In genomic region chr21:38811257-38811656, GRCh38 we compare ENCODE assay signal across 12 cellular contexts. TPM values are rescaled to one million over a fixed set of nuclear protein-coding genes. Genes with fewer than 3 reads are reported as not detected.
DNase-seq lines count a peak whose midpoint lies in the region; ATAC-seq, FAIRE-seq and TF ChIP-seq lines count a peak whose summit lies in the region.
"Had no signal": no experiment of that assay in that cellular context is flagged by ENCODE, and none has a peak within 500 bp of the region (broad histone marks: within the 10 kb centered on the region; RNA-seq: fewer than 3 reads in every experiment).

No MANE protein-coding gene starts in this region.

- peaks cover 48% of the 10 kb centered on the region for H4K20me1 ChIP-seq in Loucy (ENCODE audit: insufficient read depth, low read length, poor library complexity, severe bottlenecking)

- H3K79me2 ChIP-seq in Loucy (ENCODE audit: insufficient read depth, low read length), result peaks cover 75% of the 10 kb centered on the region

- ATAC-seq in omental fat pad (ENCODE audit: low FRiP score) (peak; percentile 26), HG02610 (IDR thresholded peaks at IDR 0.05; ENCODE audit: unreplicated experiment) (no peak), HG03135 (IDR thresholded peaks at IDR 0.05; ENCODE audit: unreplicated experiment) (no peak)
- ATAC-seq: activated CD8-positive, alpha-beta T cell treated with anti-CD3 and anti-CD28 coated beads for 36 hours had no signal

- no peak for TF ChIP-seq POLR2A in GM12892 (IDR thresholded peaks at IDR 0.05; ENCODE audit: low read depth, low read length)

- no peaks in the 10 kb centered on the region for H3K27me3 ChIP-seq in Loucy (ENCODE audit: insufficient read depth, low read length, poor library complexity, severe bottlenecking)
- H3K27me3 ChIP-seq in dorsolateral prefrontal cortex, result peaks cover 0 to 5% (median 0%) of the 10 kb centered on the region in 45 donors

- TF ChIP-seq CTCF in Loucy (conservative IDR thresholded peaks at IDR 0.05; ENCODE audit: low read length), result no peak
- no peak for TF ChIP-seq CTCF in dorsolateral prefrontal cortex (IDR thresholded peaks at IDR 0.05 in 54 of 56, conservative IDR thresholded peaks at IDR 0.05 in 2 of 56; ENCODE audit: low read depth in 1 of 56, partially characterized antibody in 56 of 56)
- TF ChIP-seq CTCF in omental fat pad (IDR thresholded peaks at IDR 0.05), result no peak

- H3K27ac ChIP-seq in dorsolateral prefrontal cortex, result peak overlapping the region in 41 of 59 donors; percentile 1 to 98 (median 67)

- H3K9me3 ChIP-seq in Loucy (ENCODE audit: insufficient read depth, low read depth, low read length), result no peaks in the 10 kb centered on the region

- FAIRE-seq in GM19239 (lab: Jason Lieb, UNC) (no peak), GM12892 (lab: Jason Lieb, UNC) (no peak)

- no peak overlapping the region for H2AFZ ChIP-seq in Loucy (ENCODE audit: low read length)

- H3K4me2 ChIP-seq in Loucy (ENCODE audit: low read depth, low read length, poor library complexity, severe bottlenecking), result peak overlapping the region; percentile 83

- no peaks in the 10 kb centered on the region for H3K9me2 ChIP-seq in Loucy (replicated peaks; ENCODE audit: low read depth, low read length)

- H3K9ac ChIP-seq in Loucy (ENCODE audit: low read depth, low read length, poor library complexity, severe bottlenecking), result no peak overlapping the region

- peaks cover 54% of the 10 kb centered on the region for H3K4me1 ChIP-seq in Loucy (ENCODE audit: insufficient read depth, low read length, poor library complexity, severe bottlenecking)

- peak overlapping the region; percentile 93 for H3K4me3 ChIP-seq in Loucy (ENCODE audit: low read length, poor library complexity, severe bottlenecking)
- peak overlapping the region in 31 of 59 donors; percentile 1 to 90 (median 78) for H3K4me3 ChIP-seq in dorsolateral prefrontal cortex

- intact Hi-C loops in dorsolateral prefrontal cortex (cut with DNase I), result no loop called here

- DNase-seq in CD1c-positive myeloid dendritic cell (ENCODE audit: extremely low spot score) (peak; percentile 83), dorsolateral prefrontal cortex (no peak), omental fat pad (ENCODE audit: low spot score) (no peak), GM19239 (ENCODE audit: insufficient read length, low spot score) (no peak), GM12892 (ENCODE audit: insufficient read length) (no peak)
- DNase-seq: activated CD8-positive, alpha-beta T cell treated with anti-CD3 and anti-CD28 coated beads for 36 hours; GF-D8; NK-92 treated with Interleukin-12 subunit alpha and Interleukin-12 subunit beta, amount 100 ng/mL, for 24 hours; retina had no signal

- peaks cover 41% of the 10 kb centered on the region for H3K36me3 ChIP-seq in Loucy (ENCODE audit: insufficient read depth, low read length)

- H3F3A ChIP-seq in Loucy (ENCODE audit: low read depth), result no peaks in the 10 kb centered on the region

RNA-seq across cellular contexts. Expression of gene ETS2, which starts 5.5 kb away (rescaled TPM):
- total RNA-seq in dorsolateral prefrontal cortex (100 to 1,000 TPM in 86 of 120 experiments, 10 to 100 TPM in 34; 47.9 to 194 (median 111) TPM), omental fat pad (100 to 1,000 TPM in 2 of 4 donors, 10 to 100 TPM in 2; 51.6 to 201 (median 99.1) TPM)
- 3.3 TPM for polyA plus RNA-seq in GM12892 (2012; ENCODE audit: missing spikeins)
